19 cellular contexts compared by ENCODE assay signal in the genomic region with DNA sequence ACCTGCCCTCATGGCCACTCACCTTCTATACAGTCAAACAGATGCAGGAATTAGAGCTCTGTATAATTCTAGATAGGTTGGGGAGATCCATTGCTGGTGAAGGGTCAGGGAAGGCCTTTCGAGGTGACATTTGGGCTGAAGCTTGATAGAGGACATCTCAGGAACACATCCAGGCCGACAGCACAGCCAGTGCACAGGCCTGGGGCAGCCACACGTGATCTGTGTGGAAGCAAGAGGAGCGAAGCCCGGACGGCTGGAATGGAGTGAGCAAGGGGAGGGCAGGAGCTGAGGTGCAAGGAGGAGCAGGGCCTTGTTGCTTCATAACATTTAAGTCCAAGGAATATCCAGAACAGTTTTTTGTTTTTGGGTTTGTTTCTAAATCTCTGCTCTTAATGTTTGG. TPM values are rescaled to one million over a fixed set of nuclear protein-coding genes. Genes with fewer than 3 reads are reported as not detected.
DNase-seq lines count a peak whose midpoint lies in the region; ATAC-seq, FAIRE-seq and TF ChIP-seq lines count a peak whose summit lies in the region.
"Had no signal": no experiment of that assay in that cellular context is flagged by ENCODE, and none has a peak within 500 bp of the region (broad histone marks: within the 10 kb centered on the region; RNA-seq: fewer than 3 reads in every experiment).

No MANE protein-coding gene starts in this region.

- H4K20me1 ChIP-seq in GM12878 (ENCODE audit: control insufficient read depth, insufficient read depth): no peaks in the 10 kb centered on the region

- H3K27ac ChIP-seq in heart left ventricle: peak overlapping the region in 6 of 12 donors; percentile 9 to 37 (median 28)
- H3K27ac ChIP-seq in right cardiac atrium (ENCODE audit: low read length): no peak overlapping the region
- no peak overlapping the region for H3K27ac ChIP-seq in GM12878 (ENCODE audit: control insufficient read depth, insufficient read depth)

- no peak for DNase-seq in T-helper 1 cell
- peak in 1 of 5 donors; percentile 61 for DNase-seq in heart left ventricle
- no peak for DNase-seq in right cardiac atrium
- DNase-seq in GM12878 (ENCODE audit: low read depth, low spot score): no peak
- no peak for DNase-seq in stimulated activated effector memory CD8-positive, alpha-beta T cell treated with anti-CD3 and anti-CD28 coated beads, Interleukin-12 subunit alpha, Interleukin-12 subunit beta, amount 100 ng/mL, for 72 hours (ENCODE audit: low spot score in 2 of 2)
- DNase-seq in HFFc6: no peak
- DNase-seq in NCI-H1694 (lab: John Stamatoyannopoulos, UW): no peak
- DNase-seq: CD8-positive, alpha-beta T cell; KG1; NCI-H1048; NCI-H146; NCI-H510A treated with DMSO at 0.1 percent for 48 hours; NCI-H82; PC-3 had no signal

- no peaks in the 10 kb centered on the region for H3K27me3 Mint-ChIP-seq in T-helper 1 cell treated with Interleukin-12 subunit alpha and Interleukin-12 subunit beta and Interleukin-4 antibody, amounts not matched to agents 30 μg/mL and 1 μg/mL, for 36 hours (ENCODE audit: low read depth)
- H3K27me3 Mint-ChIP-seq in HFFc6 (ENCODE audit: insufficient read depth): no peaks in the 10 kb centered on the region

- no peak overlapping the region for H3K4me3 ChIP-seq in heart left ventricle
- H3K4me3 ChIP-seq in right cardiac atrium (ENCODE audit: low read length): no peak overlapping the region
- no peak overlapping the region for H3K4me3 ChIP-seq in GM12878
- H3K4me3 ChIP-seq: HAP-1 had no signal

- peak overlapping the region; percentile 11 for H3K27ac Mint-ChIP-seq in T-helper 1 cell treated with Interleukin-12 subunit alpha and Interleukin-12 subunit beta and Interleukin-4 antibody, amounts not matched to agents 30 μg/mL and 1 μg/mL, for 36 hours
- peak overlapping the region; percentile 21 for H3K27ac Mint-ChIP-seq in stimulated activated effector memory CD8-positive, alpha-beta T cell treated with anti-CD3 and anti-CD28 coated beads, Interleukin-12 subunit alpha, Interleukin-12 subunit beta, amount 100 ng/mL, for 72 hours
- H3K27ac Mint-ChIP-seq in HFFc6: no peak overlapping the region
- H3K27ac Mint-ChIP-seq: CD8-positive, alpha-beta T cell had no signal

- TF ChIP-seq EP300 in GM12878 (IDR thresholded peaks at IDR 0.05; ENCODE audit: borderline replicate concordance in 1 of 2, control insufficient read depth in 1 of 2, low read depth in 2 of 2, low read length in 2 of 2): no peak

- 56 to 87% (median 59%) methylated on average over 6 of the region's 6 CpGs for WGBS in heart left ventricle, 4 donors
- 84% methylated on average over 6 of the region's 6 CpGs for WGBS in right cardiac atrium
- 89% methylated on average over 6 of the region's 6 CpGs for WGBS in GM12878 (ENCODE audit: insufficient coverage, insufficient replicate concordance, low lambda C conversion rate, missing lambda C conversion rate)

- H3K9me3 Mint-ChIP-seq in T-helper 1 cell treated with Interleukin-12 subunit alpha and Interleukin-12 subunit beta and Interleukin-4 antibody, amounts not matched to agents 30 μg/mL and 1 μg/mL, for 36 hours: no peaks in the 10 kb centered on the region
- H3K9me3 Mint-ChIP-seq in stimulated activated effector memory CD8-positive, alpha-beta T cell treated with anti-CD3 and anti-CD28 coated beads, Interleukin-12 subunit alpha, Interleukin-12 subunit beta, amount 100 ng/mL, for 72 hours: no peaks in the 10 kb centered on the region
- no peaks in the 10 kb centered on the region for H3K9me3 Mint-ChIP-seq in HFFc6
- H3K9me3 Mint-ChIP-seq: CD8-positive, alpha-beta T cell had no signal

- SMC1A ChIA-PET in GM12878 (lab: Charles Lee; ENCODE audit: uncharacterized antibody, unreplicated experiment): interaction anchor here (0.6 kb wide), 1 partner anchor 361 kb away, joined by 3 read pairs; no protein-coding TSS in a partner anchor

- H3K36me3 Mint-ChIP-seq in T-helper 1 cell treated with Interleukin-12 subunit alpha and Interleukin-12 subunit beta and Interleukin-4 antibody, amounts not matched to agents 30 μg/mL and 1 μg/mL, for 36 hours (ENCODE audit: low read depth): peaks cover 13% of the 10 kb centered on the region
- peaks cover 30% of the 10 kb centered on the region for H3K36me3 Mint-ChIP-seq in stimulated activated effector memory CD8-positive, alpha-beta T cell treated with anti-CD3 and anti-CD28 coated beads, Interleukin-12 subunit alpha, Interleukin-12 subunit beta, amount 100 ng/mL, for 72 hours
- 0 out of 2 replicates have a peak, but pooled peaks cover 9% of the 10 kb centered on the region for H3K36me3 Mint-ChIP-seq in HFFc6 (ENCODE audit: low read depth)

- POLR2A ChIA-PET in GM12878 (lab: Charles Lee): no interaction called here

- no peak overlapping the region for H2AFZ ChIP-seq in GM12878 (ENCODE audit: control insufficient read depth, low read depth, low read length)

- no TSS peak for BruUV-seq in GM12878 (replicated peaks; lab: Mats Ljungman, UMichigan)

- TF ChIP-seq CTCF in heart left ventricle (IDR thresholded peaks at IDR 0.05): no peak
- TF ChIP-seq CTCF in GM12878 (IDR thresholded peaks at IDR 0.05 in 2 of 3, conservative IDR thresholded peaks at IDR 0.05 in 1 of 3; ENCODE audit: control insufficient read depth in 2 of 3, extremely low read depth in 1 of 3, insufficient read depth in 1 of 3, low read depth in 3 of 3, low read length in 3 of 3): no peak
- no peak for TF ChIP-seq CTCF in HFFc6 (IDR thresholded peaks at IDR 0.05)

- H3K4me1 ChIP-seq in heart left ventricle (peaks cover 0 to 9% (median under 1%) of the 10 kb centered on the region in 12 donors), right cardiac atrium (ENCODE audit: control insufficient read depth, insufficient read depth, low read length) (no peaks in the 10 kb centered on the region), GM12878 (ENCODE audit: control insufficient read depth, insufficient read depth, low read length) (no peaks in the 10 kb centered on the region)
- H3K4me1 ChIP-seq: HAP-1 had no signal

- no peak for FAIRE-seq in GM12878 (lab: Jason Lieb, UNC)

- H3K4me3 Mint-ChIP-seq in T-helper 1 cell treated with Interleukin-12 subunit alpha and Interleukin-12 subunit beta and Interleukin-4 antibody, amounts not matched to agents 30 μg/mL and 1 μg/mL, for 36 hours: no peak overlapping the region
- H3K4me3 Mint-ChIP-seq in stimulated activated effector memory CD8-positive, alpha-beta T cell treated with anti-CD3 and anti-CD28 coated beads, Interleukin-12 subunit alpha, Interleukin-12 subunit beta, amount 100 ng/mL, for 72 hours: no peak overlapping the region
- no peak overlapping the region for H3K4me3 Mint-ChIP-seq in HFFc6
- H3K4me3 Mint-ChIP-seq: CD8-positive, alpha-beta T cell had no signal

- H3K9me3 ChIP-seq in heart left ventricle (no peaks in the 10 kb centered on the region), right cardiac atrium (ENCODE audit: control insufficient read depth, low read length) (no peaks in the 10 kb centered on the region), GM12878 (replicated peaks; ENCODE audit: control insufficient read depth, insufficient read depth, low read length) (no peaks in the 10 kb centered on the region)
- H3K9me3 ChIP-seq: HAP-1 had no signal

- H3K9ac ChIP-seq in GM12878 (ENCODE audit: control insufficient read depth, insufficient read depth, low read length): no peak overlapping the region

- H3K36me3 ChIP-seq in heart left ventricle (peaks cover 0 to 29% (median 8%) of the 10 kb centered on the region in 9 donors), GM12878 (ENCODE audit: control insufficient read depth in 2 of 2, insufficient read depth in 2 of 2, low read length in 1 of 2) (peaks cover 4 to 23% of the 10 kb centered on the region in 2 experiments; a peak in 3 of 4 replicates)

- H3K79me2 ChIP-seq in GM12878 (ENCODE audit: control insufficient read depth, insufficient read depth, low read length): no peaks in the 10 kb centered on the region

- no peaks in the 10 kb centered on the region for H3K27me3 ChIP-seq in heart left ventricle
- H3K27me3 ChIP-seq in right cardiac atrium (ENCODE audit: control insufficient read depth, insufficient read depth): no peaks in the 10 kb centered on the region
- no peaks in the 10 kb centered on the region for H3K27me3 ChIP-seq in GM12878 (replicated peaks in 1 of 2; ENCODE audit: control insufficient read depth in 2 of 2, insufficient read depth in 2 of 2, low read length in 1 of 2)

- CTCF ChIA-PET in GM12878 (lab: Yijun Ruan, JAX): no interaction called here

- TF ChIP-seq RAD21 in GM12878 (IDR thresholded peaks at IDR 0.05; ENCODE audit: insufficient read depth, low read depth, low read length): no peak

- RAD21 ChIA-PET in GM12878 (lab: Charles Lee; ENCODE audit: unreplicated experiment): no interaction called here

- no peaks in the 10 kb centered on the region for H3K4me1 Mint-ChIP-seq in T-helper 1 cell treated with Interleukin-12 subunit alpha and Interleukin-12 subunit beta and Interleukin-4 antibody, amounts not matched to agents 30 μg/mL and 1 μg/mL, for 36 hours (ENCODE audit: low read depth)
- H3K4me1 Mint-ChIP-seq in stimulated activated effector memory CD8-positive, alpha-beta T cell treated with anti-CD3 and anti-CD28 coated beads, Interleukin-12 subunit alpha, Interleukin-12 subunit beta, amount 100 ng/mL, for 72 hours: no peaks in the 10 kb centered on the region
- H3K4me1 Mint-ChIP-seq in HFFc6 (ENCODE audit: low read depth): peaks cover 5% of the 10 kb centered on the region; the same call in 1 of the 2 replicates

- intact Hi-C loops in heart left ventricle (cut with DNase I) (loop anchor here in 1 of 10 donors (5.0 kb wide), 1 partner anchor 49 kb away; no protein-coding TSS in a partner anchor), right cardiac atrium (cut with DNase I) (no loop called here), GM12878 (cut with micrococcal nuclease; ENCODE audit: unreplicated experiment) (no loop called here)

- in situ Hi-C loops in GM12878 (cut with MboI): no loop called here

- H3K4me2 ChIP-seq in GM12878 (ENCODE audit: control insufficient read depth, insufficient read depth): no peak overlapping the region

- ATAC-seq in heart left ventricle (peak in 3 of 4 donors; percentile 11 to 68 (median 53)), right cardiac atrium (no peak), GM12878 (no peak)
- no peak for ATAC-seq in stimulated activated effector memory CD8-positive, alpha-beta T cell treated with anti-CD3 and anti-CD28 coated beads, Interleukin-12 subunit alpha, Interleukin-12 subunit beta, amount 100 ng/mL, for 72 hours
- ATAC-seq: CD8-positive, alpha-beta T cell; PC-3 had no signal

- TF ChIP-seq POLR2A in heart left ventricle (IDR thresholded peaks at IDR 0.05): no peak
- TF ChIP-seq POLR2A in GM12878 (IDR thresholded peaks at IDR 0.05; ENCODE audit: low read depth, low read length): peak; percentile 23; the same call in 1 of the 2 replicates

RNA-seq across cellular contexts. Expression of a gene that starts 4.5 kb away (rescaled TPM):
- total RNA-seq in heart left ventricle (not detected), right cardiac atrium (not detected), GM12878 (2014; rRNA removed) (not detected in 2 replicates), GM12878 (2014; rRNA removed; fragmentation: Illumina TruSeq; extraction: Trizol) (not detected in 2 replicates), GM12878 (2021) (not detected in 2 replicates)
- polyA plus RNA-seq in heart left ventricle (not detected), right cardiac atrium (not detected), GM12878 (2011; rRNA removed) (not detected in 2 replicates), GM12878 (2014; fragmentation: Illumina TruSeq; extraction: Trizol) (not detected in 2 replicates), GM12878 (2014; fragmentation: Nextera tagmentation; extraction: Ambion mirVana) (not detected), GM12878 (2014; rRNA removed) (not detected in 2 replicates), GM12878 (2016; fragmentation: Nextera tagmentation; extraction: Ambion mirVana) (under 1 TPM in 1 of 2 experiments, not detected in 1; 0.43 TPM)
- not detected in 2 replicates for total RNA-seq in GM12878 (2013; cell fraction: nucleolus; rRNA removed)
- polyA plus RNA-seq in GM12878 (2011; ENCODE audit: low read depth): not detected
- polyA plus RNA-seq in GM12878 (2011; cell fraction: cytosol; rRNA removed): not detected in 2 replicates
- polyA plus RNA-seq in GM12878 (2011; cell fraction: nucleus; rRNA removed): 0.21 TPM in 1 of 2 replicates, not detected in the other
- not detected in 2 replicates for polyA plus RNA-seq in GM12878 (2012)
- polyA minus RNA-seq in GM12878 (2011; rRNA and poly(A)+ RNA removed): not detected in 2 replicates
- polyA minus RNA-seq in GM12878 (2011; cell fraction: cytosol; rRNA and poly(A)+ RNA removed): not detected in 2 replicates
- polyA minus RNA-seq in GM12878 (2011; cell fraction: nucleus; rRNA and poly(A)+ RNA removed): not detected in 2 replicates
- total RNA-seq in HFFc6 (2021; fragmentation: NEBNext Ultra II Directional; extraction: Animal tissue kit (Norgen Biotek cat#: 25700)): not detected
- total RNA-seq: A172; CD8-positive, alpha-beta T cell; PC-3 had no signal
- polyA plus RNA-seq: BJ had no signal

RNA-seq across cellular contexts. Expression of a gene that starts 8.2 kb away (rescaled TPM):
- total RNA-seq in heart left ventricle: 100 to 1,000 TPM in 5 of 9 donors, 10 to 100 TPM in 4; 80.4 to 153 (median 107) TPM
- polyA plus RNA-seq in heart left ventricle: 100 to 1,000 TPM in 1 of 2 donors, 10 to 100 TPM in 1; 93.1 to 180 TPM
- 100 to 1,000 TPM in 3 of 4 donors, 10 to 100 TPM in 1; 96.6 to 140 (median 122) TPM for total RNA-seq in right cardiac atrium
- 121 TPM for polyA plus RNA-seq in right cardiac atrium
- 10.8 and 12.2 TPM in 2 replicates for total RNA-seq in GM12878 (2013; cell fraction: nucleolus; rRNA removed)
- total RNA-seq in GM12878 (2014; rRNA removed): 169 and 194 TPM in 2 replicates
- 80.7 and 85.8 TPM in 2 replicates for total RNA-seq in GM12878 (2014; rRNA removed; fragmentation: Illumina TruSeq; extraction: Trizol)
- total RNA-seq in GM12878 (2021): 106 and 113 TPM in 2 replicates
- 85.8 TPM for polyA plus RNA-seq in GM12878 (2011; ENCODE audit: low read depth)
- 19.4 and 30.9 TPM in 2 replicates for polyA plus RNA-seq in GM12878 (2011; rRNA removed)
- 72.0 and 156 TPM in 2 replicates for polyA plus RNA-seq in GM12878 (2011; cell fraction: cytosol; rRNA removed)
- 72.5 and 75.7 TPM in 2 replicates for polyA plus RNA-seq in GM12878 (2011; cell fraction: nucleus; rRNA removed)
- 148 and 162 TPM in 2 replicates for polyA plus RNA-seq in GM12878 (2012)
- 21.3 and 61.9 TPM in 2 replicates for polyA plus RNA-seq in GM12878 (2014; fragmentation: Illumina TruSeq; extraction: Trizol)
- polyA plus RNA-seq in GM12878 (2014; fragmentation: Nextera tagmentation; extraction: Ambion mirVana): 100 to 1,000 TPM; 235 to 269 TPM
- polyA plus RNA-seq in GM12878 (2014; rRNA removed): 196 and 211 TPM in 2 replicates
- polyA plus RNA-seq in GM12878 (2016; fragmentation: Nextera tagmentation; extraction: Ambion mirVana): 100 to 1,000 TPM; 256 to 272 TPM
- 81.1 and 122 TPM in 2 replicates for polyA minus RNA-seq in GM12878 (2011; rRNA and poly(A)+ RNA removed)
- polyA minus RNA-seq in GM12878 (2011; cell fraction: cytosol; rRNA and poly(A)+ RNA removed): 74.6 and 82.4 TPM in 2 replicates
- 37.0 and 51.8 TPM in 2 replicates for polyA minus RNA-seq in GM12878 (2011; cell fraction: nucleus; rRNA and poly(A)+ RNA removed)
- 10 to 100 TPM; 64.1 to 75.1 (median 69.2) TPM for total RNA-seq in HFFc6 (2021; fragmentation: NEBNext Ultra II Directional; extraction: Animal tissue kit (Norgen Biotek cat#: 25700))

RNA-seq across cellular contexts. Expression of a gene that starts 8.8 kb away (rescaled TPM):
- 100 to 1,000 TPM in 6 of 9 donors, 10 to 100 TPM in 3; 89.8 to 146 (median 111) TPM for total RNA-seq in heart left ventricle
- 100 to 1,000 TPM; 109 to 171 TPM for polyA plus RNA-seq in heart left ventricle
- total RNA-seq in right cardiac atrium: 10 to 100 TPM; 76.8 to 99.7 (median 80.3) TPM
- polyA plus RNA-seq in right cardiac atrium: 101 TPM
- 24.0 and 32.3 TPM in 2 replicates for total RNA-seq in GM12878 (2013; cell fraction: nucleolus; rRNA removed)
- total RNA-seq in GM12878 (2014; rRNA removed): 141 and 156 TPM in 2 replicates
- 80.1 and 86.0 TPM in 2 replicates for total RNA-seq in GM12878 (2014; rRNA removed; fragmentation: Illumina TruSeq; extraction: Trizol)
- 117 and 123 TPM in 2 replicates for total RNA-seq in GM12878 (2021)
- 42.7 TPM for polyA plus RNA-seq in GM12878 (2011; ENCODE audit: low read depth)
- 102 and 135 TPM in 2 replicates for polyA plus RNA-seq in GM12878 (2011; rRNA removed)
- 165 and 212 TPM in 2 replicates for polyA plus RNA-seq in GM12878 (2011; cell fraction: cytosol; rRNA removed)
- 123 and 141 TPM in 2 replicates for polyA plus RNA-seq in GM12878 (2011; cell fraction: nucleus; rRNA removed)
- 95.1 and 108 TPM in 2 replicates for polyA plus RNA-seq in GM12878 (2012)
- 50.0 and 83.5 TPM in 2 replicates for polyA plus RNA-seq in GM12878 (2014; fragmentation: Illumina TruSeq; extraction: Trizol)
- polyA plus RNA-seq in GM12878 (2014; fragmentation: Nextera tagmentation; extraction: Ambion mirVana): 10 to 100 TPM in 1 of 2 experiments, 1 to 10 TPM in 1; 9.4 to 18.3 TPM
- 179 and 193 TPM in 2 replicates for polyA plus RNA-seq in GM12878 (2014; rRNA removed)
- polyA plus RNA-seq in GM12878 (2016; fragmentation: Nextera tagmentation; extraction: Ambion mirVana): 100 to 1,000 TPM; 186 to 188 TPM
- polyA minus RNA-seq in GM12878 (2011; rRNA and poly(A)+ RNA removed): 70.8 and 125 TPM in 2 replicates
- polyA minus RNA-seq in GM12878 (2011; cell fraction: cytosol; rRNA and poly(A)+ RNA removed): 30.5 and 38.1 TPM in 2 replicates
- polyA minus RNA-seq in GM12878 (2011; cell fraction: nucleus; rRNA and poly(A)+ RNA removed): 14.0 and 22.1 TPM in 2 replicates
- total RNA-seq in HFFc6 (2021; fragmentation: NEBNext Ultra II Directional; extraction: Animal tissue kit (Norgen Biotek cat#: 25700)): 100 to 1,000 TPM; 229 to 266 (median 243) TPM

RNA-seq across cellular contexts. Expression of a gene that starts 33.4 kb away (rescaled TPM):
- total RNA-seq in heart left ventricle (1,000 to 10,000 TPM in 1 of 9 donors, 100 to 1,000 TPM in 8; 272 to 1,054 (median 860) TPM), right cardiac atrium (100 to 1,000 TPM; 542 to 668 (median 632) TPM), GM12878 (2014; rRNA removed) (232 and 266 TPM in 2 replicates), GM12878 (2014; rRNA removed; fragmentation: Illumina TruSeq; extraction: Trizol) (210 and 223 TPM in 2 replicates), GM12878 (2021) (430 and 441 TPM in 2 replicates)
- polyA plus RNA-seq in heart left ventricle (1,000 to 10,000 TPM in 1 of 2 donors, 100 to 1,000 TPM in 1; 956 to 1,083 TPM), right cardiac atrium (726 TPM), GM12878 (2011; rRNA removed) (251 and 562 TPM in 2 replicates), GM12878 (2014; fragmentation: Illumina TruSeq; extraction: Trizol) (366 and 491 TPM in 2 replicates), GM12878 (2014; fragmentation: Nextera tagmentation; extraction: Ambion mirVana) (100 to 1,000 TPM in 1 of 2 experiments, 10 to 100 TPM in 1; 96.9 to 207 TPM), GM12878 (2014; rRNA removed) (355 and 464 TPM in 2 replicates), GM12878 (2016; fragmentation: Nextera tagmentation; extraction: Ambion mirVana) (100 to 1,000 TPM; 124 to 141 TPM)
- total RNA-seq in GM12878 (2013; cell fraction: nucleolus; rRNA removed): 53.2 and 61.2 TPM in 2 replicates
- polyA plus RNA-seq in GM12878 (2011; ENCODE audit: low read depth): 195 TPM
- 296 and 342 TPM in 2 replicates for polyA plus RNA-seq in GM12878 (2011; cell fraction: cytosol; rRNA removed)
- 181 and 231 TPM in 2 replicates for polyA plus RNA-seq in GM12878 (2011; cell fraction: nucleus; rRNA removed)
- 375 and 446 TPM in 2 replicates for polyA plus RNA-seq in GM12878 (2012)
- 315 and 507 TPM in 2 replicates for polyA minus RNA-seq in GM12878 (2011; rRNA and poly(A)+ RNA removed)
- polyA minus RNA-seq in GM12878 (2011; cell fraction: cytosol; rRNA and poly(A)+ RNA removed): 177 and 196 TPM in 2 replicates
- 33.4 and 51.8 TPM in 2 replicates for polyA minus RNA-seq in GM12878 (2011; cell fraction: nucleus; rRNA and poly(A)+ RNA removed)
- 1,000 to 10,000 TPM; 1,039 to 1,309 (median 1,209) TPM for total RNA-seq in HFFc6 (2021; fragmentation: NEBNext Ultra II Directional; extraction: Animal tissue kit (Norgen Biotek cat#: 25700))

RNA-seq across cellular contexts. Expression of a gene that starts 45.8 kb away (rescaled TPM):
- total RNA-seq in heart left ventricle: 1,000 to 10,000 TPM in 7 of 9 donors, 100 to 1,000 TPM in 2; 414 to 2,982 (median 2,187) TPM
- polyA plus RNA-seq in heart left ventricle: 1,000 to 10,000 TPM in 1 of 2 donors, 100 to 1,000 TPM in 1; 470 to 2,188 TPM
- 1,000 to 10,000 TPM; 1,675 to 2,458 (median 2,091) TPM for total RNA-seq in right cardiac atrium
- 1,566 TPM for polyA plus RNA-seq in right cardiac atrium
- total RNA-seq in GM12878 (2013; cell fraction: nucleolus; rRNA removed): not detected in 2 replicates
- not detected in 2 replicates for total RNA-seq in GM12878 (2014; rRNA removed)
- not detected in 2 replicates for total RNA-seq in GM12878 (2014; rRNA removed; fragmentation: Illumina TruSeq; extraction: Trizol)
- not detected in 2 replicates for total RNA-seq in GM12878 (2021)
- polyA plus RNA-seq in GM12878 (2011; ENCODE audit: low read depth): not detected
- polyA plus RNA-seq in GM12878 (2011; rRNA removed): not detected in 2 replicates
- polyA plus RNA-seq in GM12878 (2011; cell fraction: cytosol; rRNA removed): not detected in 2 replicates
- not detected in 2 replicates for polyA plus RNA-seq in GM12878 (2011; cell fraction: nucleus; rRNA removed)
- not detected in 2 replicates for polyA plus RNA-seq in GM12878 (2012)
- polyA plus RNA-seq in GM12878 (2014; fragmentation: Illumina TruSeq; extraction: Trizol): not detected in 2 replicates
- polyA plus RNA-seq in GM12878 (2014; fragmentation: Nextera tagmentation; extraction: Ambion mirVana): not detected
- not detected in 2 replicates for polyA plus RNA-seq in GM12878 (2014; rRNA removed)
- not detected for polyA plus RNA-seq in GM12878 (2016; fragmentation: Nextera tagmentation; extraction: Ambion mirVana)
- polyA minus RNA-seq in GM12878 (2011; rRNA and poly(A)+ RNA removed): not detected in 2 replicates
- polyA minus RNA-seq in GM12878 (2011; cell fraction: cytosol; rRNA and poly(A)+ RNA removed): not detected in 2 replicates
- polyA minus RNA-seq in GM12878 (2011; cell fraction: nucleus; rRNA and poly(A)+ RNA removed): not detected in 2 replicates
- total RNA-seq in HFFc6 (2021; fragmentation: NEBNext Ultra II Directional; extraction: Animal tissue kit (Norgen Biotek cat#: 25700)): 100 to 1,000 TPM in 2 of 6 experiments, 10 to 100 TPM in 4; 59.8 to 139 (median 85.5) TPM
- total RNA-seq: A172; CD8-positive, alpha-beta T cell; M059J; PC-3 had no signal

Comparison
In these comparisons a context has a peak if more than half of its experiments do, and no peak if none do; other contexts are left out.
1. ATAC-seq: peak in heart left ventricle (3 of 4); none in right cardiac atrium (0 of 2), GM12878 (single experiment) and stimulated activated effector memory CD8-positive, alpha-beta T cell treated with anti-CD3 and anti-CD28 coated beads, Interleukin-12 subunit alpha, Interleukin-12 subunit beta, amount 100 ng/mL, for 72 hours (single experiment).